In genomic region chr16:2213817-2214720, GRCh38 we compare ENCODE assay signal across 8 cellular contexts. TPM values are rescaled to one million over a fixed set of nuclear protein-coding genes. Genes with fewer than 3 reads are reported as not detected.
DNase-seq lines count a peak whose midpoint lies in the region; ATAC-seq and TF ChIP-seq lines count a peak whose summit lies in the region.

No MANE protein-coding gene starts in this region.

- H3K27me3 Mint-ChIP-seq in dendritic cell treated with granulocyte-macrophage colony-stimulating factor and Interleukin-4, amounts not matched to agents 40 ng/mL and 50 ng/mL, for 4 days, result no peaks in the 10 kb centered on the region
- H3K27me3 Mint-ChIP-seq in nephron (ENCODE audit: low read depth), result no peaks in the 10 kb centered on the region

- peaks cover 8% of the 10 kb centered on the region for H3K36me3 ChIP-seq in BJ (ENCODE audit: control insufficient read depth, insufficient read depth, low read length)

- intact Hi-C loops in dendritic cell treated with granulocyte-macrophage colony-stimulating factor and Interleukin-4, amounts not matched to agents 40 ng/mL and 50 ng/mL, for 4 days (cut with micrococcal nuclease), result loop anchor here (2.0 kb wide), 1 partner anchor 59 kb away; the partner anchor contains the start of gene TRAF7

- no peak for DNase-seq in BJ (ENCODE audit: low read depth)
- DNase-seq in NAMALWA (ENCODE audit: low spot score), result peak; percentile 41
- DNase-seq in NOMO-1 treated with dmso at 0.1 percent for 144 hours (lab: John Stamatoyannopoulos, UW; ENCODE audit: unreplicated experiment), result no peak
- no peak for DNase-seq in HuH-7 (ENCODE audit: low spot score)
- no peak for DNase-seq in NCI-H1694 treated with DMSO at 0.1 percent for 48 hours (lab: John Stamatoyannopoulos, UW)

- POLR2A ChIA-PET in BJ (lab: Charles Lee), result interaction anchor here (0.5 to 1.6 kb wide), 4 partner anchors 8 to 811 kb away, joined by 4 to 7 read pairs (median 4); partner anchors contain the start of genes NTHL1, TRAF7 and TSC2

- CTCF ChIA-PET in BJ (lab: Yijun Ruan, JAX), result no interaction called here

- H3K27ac Mint-ChIP-seq in dendritic cell treated with granulocyte-macrophage colony-stimulating factor and Interleukin-4, amounts not matched to agents 40 ng/mL and 50 ng/mL, for 4 days, result peak overlapping the region; percentile 82
- H3K27ac Mint-ChIP-seq in nephron, result peak overlapping the region in 2 of 3 experiments; percentile 28 to 57

- no peaks in the 10 kb centered on the region for H3K27me3 ChIP-seq in BJ (ENCODE audit: control insufficient read depth, insufficient read depth, low read length)

- H3K36me3 Mint-ChIP-seq in dendritic cell treated with granulocyte-macrophage colony-stimulating factor and Interleukin-4, amounts not matched to agents 40 ng/mL and 50 ng/mL, for 4 days (ENCODE audit: low read depth), result peaks cover 47% of the 10 kb centered on the region
- no peaks in the 10 kb centered on the region for H3K36me3 Mint-ChIP-seq in nephron (ENCODE audit: low read depth)

- H3K4me1 Mint-ChIP-seq in dendritic cell treated with granulocyte-macrophage colony-stimulating factor and Interleukin-4, amounts not matched to agents 40 ng/mL and 50 ng/mL, for 4 days (ENCODE audit: low read depth), result peaks cover 36% of the 10 kb centered on the region
- H3K4me1 Mint-ChIP-seq in nephron, result peaks cover 20% of the 10 kb centered on the region

- H3K4me3 Mint-ChIP-seq in dendritic cell treated with granulocyte-macrophage colony-stimulating factor and Interleukin-4, amounts not matched to agents 40 ng/mL and 50 ng/mL, for 4 days, result peak overlapping the region; percentile 78
- peak overlapping the region; percentile 79 to 89 (median 85) for H3K4me3 Mint-ChIP-seq in nephron

- ATAC-seq in GM19455 (IDR thresholded peaks at IDR 0.05; ENCODE audit: unreplicated experiment), result peak; percentile 20

- H3K9me3 Mint-ChIP-seq in dendritic cell treated with granulocyte-macrophage colony-stimulating factor and Interleukin-4, amounts not matched to agents 40 ng/mL and 50 ng/mL, for 4 days, result no peaks in the 10 kb centered on the region
- no peaks in the 10 kb centered on the region for H3K9me3 Mint-ChIP-seq in nephron

- peak overlapping the region; percentile 56 for H3K4me3 ChIP-seq in BJ (ENCODE audit: low read depth, low read length)

- no peak for TF ChIP-seq CTCF in BJ (IDR thresholded peaks at IDR 0.05; ENCODE audit: insufficient read depth, low read depth, low read length)
- no peak for TF ChIP-seq CTCF in nephron (IDR thresholded peaks at IDR 0.05; ENCODE audit: unreplicated experiment in 3 of 3)

RNA-seq across cellular contexts. Expression of gene PGP, which starts 0.6 kb away (rescaled TPM):
- polyA plus RNA-seq in BJ (2011; rRNA removed), result 6.1 and 7.7 TPM in 2 replicates
- polyA minus RNA-seq in BJ (2011; rRNA and poly(A)+ RNA removed), result 3.1 and 3.2 TPM in 2 replicates

RNA-seq across cellular contexts. Expression of gene BRICD5, which starts 3.4 kb away (rescaled TPM):
- 1.5 and 1.7 TPM in 2 replicates for polyA plus RNA-seq in BJ (2011; rRNA removed)
- 0.43 and 0.77 TPM in 2 replicates for polyA minus RNA-seq in BJ (2011; rRNA and poly(A)+ RNA removed)

RNA-seq across cellular contexts. Expression of gene MLST8, which starts 8.8 kb away (rescaled TPM):
- 40.0 and 62.7 TPM in 2 replicates for polyA plus RNA-seq in BJ (2011; rRNA removed)
- polyA minus RNA-seq in BJ (2011; rRNA and poly(A)+ RNA removed), result 36.2 and 51.7 TPM in 2 replicates

RNA-seq across cellular contexts. Expression of gene E4F1, which starts 9.3 kb away (rescaled TPM):
- polyA plus RNA-seq in BJ (2011; rRNA removed), result 11.3 and 17.6 TPM in 2 replicates
- polyA minus RNA-seq in BJ (2011; rRNA and poly(A)+ RNA removed), result 7.9 and 11.6 TPM in 2 replicates

RNA-seq across cellular contexts. Expression of gene CASKIN1, which starts 17.7 kb away (rescaled TPM):
- 0.01 and 0.02 TPM in 2 replicates for polyA plus RNA-seq in BJ (2011; rRNA removed)
- not detected in 2 replicates for polyA minus RNA-seq in BJ (2011; rRNA and poly(A)+ RNA removed)
